ENCODE assay signal across 28 cellular contexts in genomic region chr3:167109746-167110145, GRCh38.
"Had no signal": no experiment of that assay in that cellular context is flagged by ENCODE, and none has a peak within 500 bp of the region (broad histone marks: within the 10 kb centered on the region; RNA-seq: fewer than 3 reads in every experiment).

No MANE protein-coding gene starts in this region.

- ATAC-seq: activated CD4-positive, CD25-positive, alpha-beta regulatory T cell treated with anti-CD3 and anti-CD28 coated beads, Interleukin-2, amount 50 U/mL, for 24 hours; foreskin keratinocyte; heart left ventricle; naive thymus-derived CD4-positive, alpha-beta T cell; sciatic nerve; stimulated activated effector memory CD8-positive, alpha-beta T cell treated with anti-CD3 and anti-CD28 coated beads, Interleukin-12 subunit alpha, Interleukin-12 subunit beta, amount 100 ng/mL, for 72 hours had no signal

- H3K4me3 Mint-ChIP-seq: activated CD4-positive, alpha-beta memory T cell treated with anti-CD3 and anti-CD28 coated beads for 36 hours; activated CD4-positive, alpha-beta T cell treated with anti-CD3 and anti-CD28 coated beads, Interleukin-2, amount 10 ng/mL, durations not matched to agents 24 days and 14 days; activated T-cell treated with anti-CD3 and anti-CD28 coated beads, Interleukin-2, amount 50 U/mL, for 24 hours; dendritic cell treated with granulocyte-macrophage colony-stimulating factor and Interleukin-4, amounts not matched to agents 40 ng/mL and 50 ng/mL, for 4 days; endodermal cell; naive thymus-derived CD4-positive, alpha-beta T cell; stimulated activated effector memory CD8-positive, alpha-beta T cell treated with anti-CD3 and anti-CD28 coated beads, Interleukin-12 subunit alpha, Interleukin-12 subunit beta, amount 100 ng/mL, for 72 hours; stimulated activated naive CD8-positive, alpha-beta T cell treated with anti-CD3 and anti-CD28 coated beads, Interleukin-15, Interleukin-2, amounts not matched to agents 100 ng/mL and 50 ng/mL, for 24 hours; type B pancreatic cell had no signal

- H3K4me1 ChIP-seq: foreskin keratinocyte, prostate gland, uterus had no signal

- H3K27ac Mint-ChIP-seq: activated CD4-positive, alpha-beta memory T cell treated with anti-CD3 and anti-CD28 coated beads for 36 hours; activated CD4-positive, alpha-beta T cell treated with anti-CD3 and anti-CD28 coated beads, Interleukin-2, amount 10 ng/mL, durations not matched to agents 24 days and 14 days; activated T-cell treated with anti-CD3 and anti-CD28 coated beads, Interleukin-2, amount 50 U/mL, for 24 hours; dendritic cell treated with granulocyte-macrophage colony-stimulating factor and Interleukin-4, amounts not matched to agents 40 ng/mL and 50 ng/mL, for 4 days; endodermal cell; naive thymus-derived CD4-positive, alpha-beta T cell; stimulated activated effector memory CD8-positive, alpha-beta T cell treated with anti-CD3 and anti-CD28 coated beads, Interleukin-12 subunit alpha, Interleukin-12 subunit beta, amount 100 ng/mL, for 72 hours; stimulated activated naive CD8-positive, alpha-beta T cell treated with anti-CD3 and anti-CD28 coated beads, Interleukin-15, Interleukin-2, amounts not matched to agents 100 ng/mL and 50 ng/mL, for 24 hours; type B pancreatic cell had no signal

- H3K4me1 Mint-ChIP-seq: activated CD4-positive, alpha-beta T cell treated with anti-CD3 and anti-CD28 coated beads, Interleukin-2, amount 10 ng/mL, durations not matched to agents 24 days and 14 days; endodermal cell; naive thymus-derived CD4-positive, alpha-beta T cell; stimulated activated effector memory CD8-positive, alpha-beta T cell treated with anti-CD3 and anti-CD28 coated beads, Interleukin-12 subunit alpha, Interleukin-12 subunit beta, amount 100 ng/mL, for 72 hours had no signal

- H3K27me3 Mint-ChIP-seq: activated CD4-positive, alpha-beta memory T cell treated with anti-CD3 and anti-CD28 coated beads for 36 hours; activated CD4-positive, alpha-beta T cell treated with anti-CD3 and anti-CD28 coated beads, Interleukin-2, amount 10 ng/mL, durations not matched to agents 24 days and 14 days; activated T-cell treated with anti-CD3 and anti-CD28 coated beads, Interleukin-2, amount 50 U/mL, for 24 hours; naive thymus-derived CD4-positive, alpha-beta T cell; stimulated activated naive CD8-positive, alpha-beta T cell treated with anti-CD3 and anti-CD28 coated beads, Interleukin-15, Interleukin-2, amounts not matched to agents 100 ng/mL and 50 ng/mL, for 24 hours; type B pancreatic cell had no signal

- H3K9me3 ChIP-seq: esophagus muscularis mucosa, heart left ventricle, ovary, prostate gland, uterus had no signal

- H3K36me3 Mint-ChIP-seq: activated CD4-positive, alpha-beta memory T cell treated with anti-CD3 and anti-CD28 coated beads for 36 hours; naive thymus-derived CD4-positive, alpha-beta T cell; stimulated activated effector memory CD8-positive, alpha-beta T cell treated with anti-CD3 and anti-CD28 coated beads, Interleukin-12 subunit alpha, Interleukin-12 subunit beta, amount 100 ng/mL, for 72 hours; type B pancreatic cell had no signal

- H3K27me3 ChIP-seq: brain microvascular endothelial cell, esophagus muscularis mucosa, foreskin keratinocyte, heart left ventricle, ovary, uterus had no signal

- H3K9me3 Mint-ChIP-seq: activated CD4-positive, alpha-beta memory T cell treated with anti-CD3 and anti-CD28 coated beads for 36 hours; activated CD4-positive, alpha-beta T cell treated with anti-CD3 and anti-CD28 coated beads, Interleukin-2, amount 10 ng/mL, durations not matched to agents 24 days and 14 days; dendritic cell treated with granulocyte-macrophage colony-stimulating factor and Interleukin-4, amounts not matched to agents 40 ng/mL and 50 ng/mL, for 4 days; endodermal cell; stimulated activated naive CD8-positive, alpha-beta T cell treated with anti-CD3 and anti-CD28 coated beads, Interleukin-15, Interleukin-2, amounts not matched to agents 100 ng/mL and 50 ng/mL, for 24 hours; type B pancreatic cell had no signal

- H3K36me3 ChIP-seq: brain microvascular endothelial cell, esophagus muscularis mucosa, heart left ventricle, ovary, prostate gland, uterus had no signal

- H3K4me3 ChIP-seq: esophagus muscularis mucosa, heart left ventricle, ovary, prostate gland, skin epidermis, uterus had no signal

- H3K27ac ChIP-seq: brain microvascular endothelial cell, esophagus muscularis mucosa, foreskin keratinocyte, heart left ventricle, ovary, prostate gland, skin epidermis, uterus, VCaP had no signal

- DNase-seq: activated CD4-positive, alpha-beta memory T cell treated with anti-CD3 and anti-CD28 coated beads for 36 hours; activated CD4-positive, alpha-beta T cell treated with anti-CD3 and anti-CD28 coated beads, Interleukin-2, amount 10 ng/mL, durations not matched to agents 24 days and 14 days; activated CD8-positive, alpha-beta memory T cell treated with anti-CD3 and anti-CD28 coated beads, Interleukin-2, amount 50 U/mL, for 48 hours; activated gamma-delta T cell; activated naive CD4-positive, alpha-beta T cell treated with anti-CD3 and anti-CD28 coated beads, Interleukin-2, amount 50 U/mL, for 16 hours; activated T-cell treated with anti-CD3 and anti-CD28 coated beads, Interleukin-2, amount 50 U/mL, for 24 hours; amniotic stem cell; brain microvascular endothelial cell; endodermal cell; foreskin keratinocyte; heart left ventricle; hypothalamus; midbrain; naive thymus-derived CD4-positive, alpha-beta T cell; ovary; retina; stimulated activated CD4-positive, alpha-beta T cell treated with anti-CD3 and anti-CD28 coated beads, Interleukin-4, amount 100 ng/mL, for 24 hours; uterus had no signal
